In the genomic region with DNA sequence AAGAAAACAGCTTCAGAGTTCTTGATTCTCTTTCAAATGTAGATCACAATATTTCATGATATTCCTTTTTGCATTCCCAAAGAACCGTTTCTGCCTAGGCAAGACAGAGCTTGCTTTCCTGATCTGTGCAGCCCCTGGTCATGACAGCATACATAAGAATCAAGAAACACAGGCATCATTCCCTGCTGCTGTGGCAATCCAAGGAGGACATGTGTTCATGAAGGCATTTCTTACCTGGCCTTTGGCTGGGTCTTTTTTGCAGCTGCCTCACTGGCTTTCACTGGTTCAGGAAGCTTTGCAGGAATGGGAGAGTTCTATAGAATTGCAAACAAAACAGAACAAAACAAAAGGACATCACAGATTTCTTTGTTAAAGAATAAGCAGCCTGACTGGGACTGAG, we compare ENCODE assay signal across 1 cellular context.
TF ChIP-seq lines count a peak whose summit lies in the region.

No MANE protein-coding gene starts in this region.

TF ChIP-seq in GM23338, 12 proteins besides CTCF, POLR2A, EP300 and RAD21 (continued from another document):
- TF ChIP-seq, protein P1, sequence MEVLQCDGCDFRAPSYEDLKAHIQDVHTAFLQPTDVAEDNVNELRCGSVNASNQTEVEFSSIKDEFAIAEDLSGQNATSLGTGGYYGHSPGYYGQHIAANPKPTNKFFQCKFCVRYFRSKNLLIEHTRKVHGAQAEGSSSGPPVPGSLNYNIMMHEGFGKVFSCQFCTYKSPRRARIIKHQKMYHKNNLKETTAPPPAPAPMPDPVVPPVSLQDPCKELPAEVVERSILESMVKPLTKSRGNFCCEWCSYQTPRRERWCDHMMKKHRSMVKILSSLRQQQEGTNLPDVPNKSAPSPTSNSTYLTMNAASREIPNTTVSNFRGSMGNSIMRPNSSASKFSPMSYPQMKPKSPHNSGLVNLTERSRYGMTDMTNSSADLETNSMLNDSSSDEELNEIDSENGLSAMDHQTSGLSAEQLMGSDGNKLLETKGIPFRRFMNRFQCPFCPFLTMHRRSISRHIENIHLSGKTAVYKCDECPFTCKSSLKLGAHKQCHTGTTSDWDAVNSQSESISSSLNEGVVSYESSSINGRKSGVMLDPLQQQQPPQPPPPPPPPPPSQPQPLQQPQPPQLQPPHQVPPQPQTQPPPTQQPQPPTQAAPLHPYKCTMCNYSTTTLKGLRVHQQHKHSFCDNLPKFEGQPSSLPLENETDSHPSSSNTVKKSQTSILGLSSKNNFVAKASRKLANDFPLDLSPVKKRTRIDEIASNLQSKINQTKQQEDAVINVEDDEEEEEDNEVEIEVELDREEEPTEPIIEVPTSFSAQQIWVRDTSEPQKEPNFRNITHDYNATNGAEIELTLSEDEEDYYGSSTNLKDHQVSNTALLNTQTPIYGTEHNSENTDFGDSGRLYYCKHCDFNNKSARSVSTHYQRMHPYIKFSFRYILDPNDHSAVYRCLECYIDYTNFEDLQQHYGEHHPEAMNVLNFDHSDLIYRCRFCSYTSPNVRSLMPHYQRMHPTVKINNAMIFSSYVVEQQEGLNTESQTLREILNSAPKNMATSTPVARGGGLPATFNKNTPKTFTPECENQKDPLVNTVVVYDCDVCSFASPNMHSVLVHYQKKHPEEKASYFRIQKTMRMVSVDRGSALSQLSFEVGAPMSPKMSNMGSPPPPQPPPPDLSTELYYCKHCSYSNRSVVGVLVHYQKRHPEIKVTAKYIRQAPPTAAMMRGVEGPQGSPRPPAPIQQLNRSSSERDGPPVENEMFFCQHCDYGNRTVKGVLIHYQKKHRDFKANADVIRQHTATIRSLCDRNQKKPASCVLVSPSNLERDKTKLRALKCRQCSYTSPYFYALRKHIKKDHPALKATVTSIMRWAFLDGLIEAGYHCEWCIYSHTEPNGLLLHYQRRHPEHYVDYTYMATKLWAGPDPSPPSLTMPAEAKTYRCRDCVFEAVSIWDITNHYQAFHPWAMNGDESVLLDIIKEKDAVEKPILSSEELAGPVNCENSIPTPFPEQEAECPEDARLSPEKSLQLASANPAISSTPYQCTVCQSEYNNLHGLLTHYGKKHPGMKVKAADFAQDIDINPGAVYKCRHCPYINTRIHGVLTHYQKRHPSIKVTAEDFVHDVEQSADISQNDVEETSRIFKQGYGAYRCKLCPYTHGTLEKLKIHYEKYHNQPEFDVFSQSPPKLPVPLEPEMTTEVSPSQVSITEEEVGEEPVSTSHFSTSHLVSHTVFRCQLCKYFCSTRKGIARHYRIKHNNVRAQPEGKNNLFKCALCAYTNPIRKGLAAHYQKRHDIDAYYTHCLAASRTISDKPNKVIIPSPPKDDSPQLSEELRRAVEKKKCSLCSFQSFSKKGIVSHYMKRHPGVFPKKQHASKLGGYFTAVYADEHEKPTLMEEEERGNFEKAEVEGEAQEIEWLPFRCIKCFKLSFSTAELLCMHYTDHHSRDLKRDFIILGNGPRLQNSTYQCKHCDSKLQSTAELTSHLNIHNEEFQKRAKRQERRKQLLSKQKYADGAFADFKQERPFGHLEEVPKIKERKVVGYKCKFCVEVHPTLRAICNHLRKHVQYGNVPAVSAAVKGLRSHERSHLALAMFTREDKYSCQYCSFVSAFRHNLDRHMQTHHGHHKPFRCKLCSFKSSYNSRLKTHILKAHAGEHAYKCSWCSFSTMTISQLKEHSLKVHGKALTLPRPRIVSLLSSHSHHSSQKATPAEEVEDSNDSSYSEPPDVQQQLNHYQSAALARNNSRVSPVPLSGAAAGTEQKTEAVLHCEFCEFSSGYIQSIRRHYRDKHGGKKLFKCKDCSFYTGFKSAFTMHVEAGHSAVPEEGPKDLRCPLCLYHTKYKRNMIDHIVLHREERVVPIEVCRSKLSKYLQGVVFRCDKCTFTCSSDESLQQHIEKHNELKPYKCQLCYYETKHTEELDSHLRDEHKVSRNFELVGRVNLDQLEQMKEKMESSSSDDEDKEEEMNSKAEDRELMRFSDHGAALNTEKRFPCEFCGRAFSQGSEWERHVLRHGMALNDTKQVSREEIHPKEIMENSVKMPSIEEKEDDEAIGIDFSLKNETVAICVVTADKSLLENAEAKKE (CRISPR knock-in tag; IDR thresholded peaks at IDR 0.05) = no peak
- TF ChIP-seq, protein P2, sequence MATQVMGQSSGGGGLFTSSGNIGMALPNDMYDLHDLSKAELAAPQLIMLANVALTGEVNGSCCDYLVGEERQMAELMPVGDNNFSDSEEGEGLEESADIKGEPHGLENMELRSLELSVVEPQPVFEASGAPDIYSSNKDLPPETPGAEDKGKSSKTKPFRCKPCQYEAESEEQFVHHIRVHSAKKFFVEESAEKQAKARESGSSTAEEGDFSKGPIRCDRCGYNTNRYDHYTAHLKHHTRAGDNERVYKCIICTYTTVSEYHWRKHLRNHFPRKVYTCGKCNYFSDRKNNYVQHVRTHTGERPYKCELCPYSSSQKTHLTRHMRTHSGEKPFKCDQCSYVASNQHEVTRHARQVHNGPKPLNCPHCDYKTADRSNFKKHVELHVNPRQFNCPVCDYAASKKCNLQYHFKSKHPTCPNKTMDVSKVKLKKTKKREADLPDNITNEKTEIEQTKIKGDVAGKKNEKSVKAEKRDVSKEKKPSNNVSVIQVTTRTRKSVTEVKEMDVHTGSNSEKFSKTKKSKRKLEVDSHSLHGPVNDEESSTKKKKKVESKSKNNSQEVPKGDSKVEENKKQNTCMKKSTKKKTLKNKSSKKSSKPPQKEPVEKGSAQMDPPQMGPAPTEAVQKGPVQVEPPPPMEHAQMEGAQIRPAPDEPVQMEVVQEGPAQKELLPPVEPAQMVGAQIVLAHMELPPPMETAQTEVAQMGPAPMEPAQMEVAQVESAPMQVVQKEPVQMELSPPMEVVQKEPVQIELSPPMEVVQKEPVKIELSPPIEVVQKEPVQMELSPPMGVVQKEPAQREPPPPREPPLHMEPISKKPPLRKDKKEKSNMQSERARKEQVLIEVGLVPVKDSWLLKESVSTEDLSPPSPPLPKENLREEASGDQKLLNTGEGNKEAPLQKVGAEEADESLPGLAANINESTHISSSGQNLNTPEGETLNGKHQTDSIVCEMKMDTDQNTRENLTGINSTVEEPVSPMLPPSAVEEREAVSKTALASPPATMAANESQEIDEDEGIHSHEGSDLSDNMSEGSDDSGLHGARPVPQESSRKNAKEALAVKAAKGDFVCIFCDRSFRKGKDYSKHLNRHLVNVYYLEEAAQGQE (IDR thresholded peaks at IDR 0.05; ENCODE audit: unreplicated experiment) = no peak
- TF ChIP-seq POLR2AphosphoS5 (IDR thresholded peaks at IDR 0.05; ENCODE audit: low read depth) (no peak), JUNB (IDR thresholded peaks at IDR 0.05; ENCODE audit: unreplicated experiment) (no peak), NANOG (IDR thresholded peaks at IDR 0.05; ENCODE audit: borderline replicate concordance) (no peak), STAT1 (IDR thresholded peaks at IDR 0.05; ENCODE audit: unreplicated experiment) (no peak), ZNF331 (CRISPR knock-in tag; IDR thresholded peaks at IDR 0.05; ENCODE audit: low read depth) (no peak), ZNF114 (CRISPR knock-in tag; IDR thresholded peaks at IDR 0.05) (no peak)
- TF ChIP-seq, protein P3, sequence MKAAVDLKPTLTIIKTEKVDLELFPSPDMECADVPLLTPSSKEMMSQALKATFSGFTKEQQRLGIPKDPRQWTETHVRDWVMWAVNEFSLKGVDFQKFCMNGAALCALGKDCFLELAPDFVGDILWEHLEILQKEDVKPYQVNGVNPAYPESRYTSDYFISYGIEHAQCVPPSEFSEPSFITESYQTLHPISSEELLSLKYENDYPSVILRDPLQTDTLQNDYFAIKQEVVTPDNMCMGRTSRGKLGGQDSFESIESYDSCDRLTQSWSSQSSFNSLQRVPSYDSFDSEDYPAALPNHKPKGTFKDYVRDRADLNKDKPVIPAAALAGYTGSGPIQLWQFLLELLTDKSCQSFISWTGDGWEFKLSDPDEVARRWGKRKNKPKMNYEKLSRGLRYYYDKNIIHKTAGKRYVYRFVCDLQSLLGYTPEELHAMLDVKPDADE (IDR thresholded peaks at IDR 0.05) = no peak
